34 cellular contexts compared by ENCODE assay signal in the genomic region with DNA sequence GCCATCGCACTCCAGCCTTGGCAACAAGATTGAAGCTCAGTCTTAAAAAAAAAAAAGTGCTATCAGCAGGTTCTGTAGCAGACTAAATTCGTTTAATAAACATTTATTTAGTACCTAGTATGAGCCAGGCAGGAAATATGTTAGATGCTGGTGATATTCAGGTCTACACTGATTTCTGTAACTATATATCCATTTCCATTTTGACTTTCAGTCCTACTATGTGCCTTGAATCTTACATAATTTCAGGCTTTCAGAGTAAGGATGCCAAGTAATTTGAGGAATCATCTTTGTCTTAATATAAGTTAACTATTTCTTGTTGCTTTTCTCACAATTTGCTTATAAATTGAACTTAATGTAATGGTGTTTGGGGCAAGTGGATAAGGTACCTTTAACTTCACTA. TPM values are rescaled to one million over a fixed set of nuclear protein-coding genes. Genes with fewer than 3 reads are reported as not detected.
DNase-seq lines count a peak whose midpoint lies in the region; ATAC-seq, FAIRE-seq and TF ChIP-seq lines count a peak whose summit lies in the region.
"Had no signal": no experiment of that assay in that cellular context is flagged by ENCODE, and none has a peak within 500 bp of the region (broad histone marks: within the 10 kb centered on the region; RNA-seq: fewer than 3 reads in every experiment).

No MANE protein-coding gene starts in this region.

- TF ChIP-seq RAD21 in HepG2 (CRISPR knock-in tag; IDR thresholded peaks at IDR 0.05) = no peak
- TF ChIP-seq RAD21 in K562 (CRISPR knock-in tag; conservative IDR thresholded peaks at IDR 0.05 in 1 of 2, IDR thresholded peaks at IDR 0.05 in 1 of 2) = no peak

- FAIRE-seq in HepG2 (lab: Jason Lieb, UNC) = no peak
- FAIRE-seq in K562 (lab: Jason Lieb, UNC) = no peak
- FAIRE-seq: A204.1, D721Med had no signal

- CTCF ChIA-PET in HepG2 (lab: Yijun Ruan, JAX; ENCODE audit: low intra/inter-chr PET ratio, low total read pairs) = no interaction called here
- CTCF ChIA-PET in CD8-positive, alpha-beta T cell (lab: Charles Lee) = no interaction called here
- CTCF ChIA-PET in K562 (lab: Yijun Ruan, JAX; ENCODE audit: low intra/inter-chr PET ratio) = no interaction called here

- H3K9me1 ChIP-seq in K562 (ENCODE audit: control insufficient read depth, insufficient read depth, low read length) = no peaks in the 10 kb centered on the region

- ATAC-seq in HepG2 = no peak
- ATAC-seq in right lobe of liver = no peak
- ATAC-seq in CD8-positive, alpha-beta T cell = no peak
- no peak for ATAC-seq in K562
- ATAC-seq in HG02973 (IDR thresholded peaks at IDR 0.05; ENCODE audit: unreplicated experiment) = no peak
- ATAC-seq: A549 had no signal

- no peaks in the 10 kb centered on the region for H3K4me1 Mint-ChIP-seq in CD8-positive, alpha-beta T cell (ENCODE audit: low read depth)
- H3K4me1 Mint-ChIP-seq: B cell, CD14-positive monocyte had no signal

- no peaks in the 10 kb centered on the region for H4K20me1 ChIP-seq in HepG2 (ENCODE audit: insufficient read depth, low read length)
- H4K20me1 ChIP-seq in K562 (replicated peaks; ENCODE audit: control insufficient read depth, insufficient read depth, low read length) = no peaks in the 10 kb centered on the region

- peak overlapping the region; percentile 16 for H3K27ac Mint-ChIP-seq in CD8-positive, alpha-beta T cell
- H3K27ac Mint-ChIP-seq: B cell; CD14-positive monocyte; CD4-positive, alpha-beta memory T cell; CD4-positive, alpha-beta T cell; CD4-positive, CD25-positive, alpha-beta regulatory T cell had no signal

- no peaks in the 10 kb centered on the region for H3K27me3 ChIP-seq in HepG2 (ENCODE audit: control insufficient read depth in 1 of 2, insufficient read depth in 2 of 2, low read length in 2 of 2)
- H3K27me3 ChIP-seq in right lobe of liver = no peaks in the 10 kb centered on the region
- H3K27me3 ChIP-seq in CD8-positive, alpha-beta T cell (ENCODE audit: insufficient read depth, low read length) = no peaks in the 10 kb centered on the region
- H3K27me3 ChIP-seq in K562 (ENCODE audit: control insufficient read depth in 2 of 2, insufficient read depth in 2 of 2, low read length in 2 of 2) = no peaks in the 10 kb centered on the region
- H3K27me3 ChIP-seq: BE2C; BLaER1; BLaER1 treated with 17β-estradiol and CSF1 and Interleukin-3, amounts not matched to agents 10 nM and 100 nM had no signal

- no peaks in the 10 kb centered on the region for H3K27me3 Mint-ChIP-seq in CD8-positive, alpha-beta T cell (ENCODE audit: low read depth)
- H3K27me3 Mint-ChIP-seq: B cell; CD4-positive, alpha-beta memory T cell; CD4-positive, alpha-beta T cell; CD4-positive, CD25-positive, alpha-beta regulatory T cell; CD8-positive, alpha-beta memory T cell had no signal

- no peak overlapping the region for H2AFZ ChIP-seq in HepG2 (ENCODE audit: low read length)
- no peak overlapping the region for H2AFZ ChIP-seq in K562 (ENCODE audit: low read depth, low read length)

- 96% methylated on average over 2 of the region's 2 CpGs for whole genome bisulfite sequencing in HepG2 (ENCODE audit: low lambda C conversion rate)
- WGBS in right lobe of liver (ENCODE audit: insufficient coverage, low coverage, low lambda C conversion rate, missing lambda C conversion rate) = 90% methylated on average over 2 of the region's 2 CpGs
- 81% methylated on average over 2 of the region's 2 CpGs for WGBS in K562 (ENCODE audit: insufficient coverage, low coverage, missing lambda C conversion rate)

- H3K9ac ChIP-seq in HepG2 (ENCODE audit: insufficient read depth, low read depth, low read length) = no peak overlapping the region
- no peak overlapping the region for H3K9ac ChIP-seq in K562 (ENCODE audit: insufficient read depth in 1 of 2, low read depth in 2 of 2, low read length in 2 of 2)
- H3K9ac ChIP-seq: BLaER1; BLaER1 treated with 17β-estradiol and CSF1 and Interleukin-3, amounts not matched to agents 10 nM and 100 nM had no signal

- in situ Hi-C loops in HepG2 (cut with HindIII; ENCODE audit: extremely low pct_ligation_motif_present, low pct_unique_long_range_greater_than_20kb) = no loop called here
- in situ Hi-C loops in K562 (cut with MboI) = no loop called here

- POLR2A ChIA-PET in HepG2 (lab: Yijun Ruan, JAX) = no interaction called here
- POLR2A ChIA-PET in CD8-positive, alpha-beta T cell (lab: Charles Lee) = no interaction called here
- POLR2A ChIA-PET in K562 (lab: Yijun Ruan, JAX) = no interaction called here

- DNase-seq in HepG2 (ENCODE audit: low spot score) = no peak
- DNase-seq in right lobe of liver = no peak
- no peak for DNase-seq in CD8-positive, alpha-beta T cell
- no peak for DNase-seq in K562 (ENCODE audit: extremely low read depth in 1 of 4, low spot score in 3 of 4)
- no peak for DNase-seq in amniotic stem cell (lab: John Stamatoyannopoulos, UW)
- DNase-seq: 8988T; ACHN; AML-193; BE2C; C1 segment of cervical spinal cord; Caco-2; Calu3; CD4-positive, alpha-beta memory T cell; CD4-positive, alpha-beta T cell; CD4-positive, CD25-positive, alpha-beta regulatory T cell; CD8-positive, alpha-beta memory T cell; COR-L47; DMS 273 treated with DMSO at 0.1 percent for 48 hours; DMS153; DMS53; DMS79; DMS79 treated with DMSO at 0.1 percent for 48 hours; DND-41; EL had no signal

- no peak overlapping the region for H3K4me3 Mint-ChIP-seq in CD8-positive, alpha-beta T cell
- H3K4me3 Mint-ChIP-seq: B cell; CD14-positive monocyte; CD4-positive, alpha-beta memory T cell; CD4-positive, alpha-beta T cell; CD4-positive, CD25-positive, alpha-beta regulatory T cell; CD8-positive, alpha-beta memory T cell had no signal

- H3K9me3 ChIP-seq in HepG2 (ENCODE audit: low read length) = no peaks in the 10 kb centered on the region
- no peaks in the 10 kb centered on the region for H3K9me3 ChIP-seq in right lobe of liver
- no peaks in the 10 kb centered on the region for H3K9me3 ChIP-seq in CD8-positive, alpha-beta T cell (ENCODE audit: low read length)
- no peaks in the 10 kb centered on the region for H3K9me3 ChIP-seq in K562 (replicated peaks; ENCODE audit: control insufficient read depth, insufficient read depth, low read depth, low read length)
- H3K9me3 ChIP-seq: A549; BE2C; BLaER1; BLaER1 treated with 17β-estradiol and CSF1 and Interleukin-3, amounts not matched to agents 10 nM and 100 nM; Caco-2 had no signal

- H3K4me2 ChIP-seq in HepG2 (ENCODE audit: low read depth, low read length) (no peak overlapping the region), K562 (ENCODE audit: insufficient read depth, low read length) (no peak overlapping the region)
- H3K4me2 ChIP-seq: A549; BLaER1; BLaER1 treated with 17β-estradiol and CSF1 and Interleukin-3, amounts not matched to agents 10 nM and 100 nM had no signal

- H3K36me3 Mint-ChIP-seq in CD8-positive, alpha-beta T cell = peaks cover 78% of the 10 kb centered on the region

- no peaks in the 10 kb centered on the region for H3K4me1 ChIP-seq in HepG2 (ENCODE audit: insufficient read depth, low read length)
- no peaks in the 10 kb centered on the region for H3K4me1 ChIP-seq in right lobe of liver
- H3K4me1 ChIP-seq in CD8-positive, alpha-beta T cell (ENCODE audit: insufficient read depth, low read length) = no peaks in the 10 kb centered on the region
- H3K4me1 ChIP-seq in K562 (replicated peaks in 1 of 2; ENCODE audit: control insufficient read depth in 2 of 2, insufficient read depth in 2 of 2, low read length in 2 of 2) = no peaks in the 10 kb centered on the region
- H3K4me1 ChIP-seq: A549; BE2C; BLaER1; BLaER1 treated with 17β-estradiol and CSF1 and Interleukin-3, amounts not matched to agents 10 nM and 100 nM; Caco-2 had no signal

- no TSS peak for BruUV-seq in HepG2 (replicated peaks; lab: Mats Ljungman, UMichigan)
- BruUV-seq in K562 (replicated peaks; lab: Mats Ljungman, UMichigan) = no TSS peak

- TF ChIP-seq POLR2A in HepG2 (IDR thresholded peaks at IDR 0.05; ENCODE audit: insufficient read depth in 1 of 2, low read depth in 2 of 2, low read length in 2 of 2) (no peak), right lobe of liver (IDR thresholded peaks at IDR 0.05) (no peak), K562 (conservative IDR thresholded peaks at IDR 0.05) (no peak)

- H3K9me3 Mint-ChIP-seq in CD8-positive, alpha-beta T cell = no peaks in the 10 kb centered on the region
- H3K9me3 Mint-ChIP-seq: CD14-positive monocyte; CD4-positive, alpha-beta memory T cell; CD4-positive, alpha-beta T cell; CD8-positive, alpha-beta memory T cell had no signal

- H3K27ac ChIP-seq in HepG2 (ENCODE audit: extremely low read length, insufficient read depth, low read length) = no peak overlapping the region
- H3K27ac ChIP-seq in right lobe of liver = no peak overlapping the region
- H3K27ac ChIP-seq in CD8-positive, alpha-beta T cell (ENCODE audit: low read depth, low read length) = no peak overlapping the region
- no peak overlapping the region for H3K27ac ChIP-seq in K562 (ENCODE audit: extremely low read depth, low read depth, low read length)
- H3K27ac ChIP-seq: 22Rv1; A549; BLaER1; BLaER1 treated with 17β-estradiol and CSF1 and Interleukin-3, amounts not matched to agents 10 nM and 100 nM; C4-2B had no signal

- TF ChIP-seq CTCF in HepG2 (CRISPR knock-in tag; IDR thresholded peaks at IDR 0.05) (no peak), right lobe of liver (IDR thresholded peaks at IDR 0.05) (no peak), K562 (IDR thresholded peaks at IDR 0.05 in 2 of 3, conservative IDR thresholded peaks at IDR 0.05 in 1 of 3; ENCODE audit: insufficient read depth in 2 of 3, low read depth in 1 of 3, low read length in 3 of 3) (no peak)
- no peak for TF ChIP-seq CTCF in CD8-positive, alpha-beta T cell (IDR thresholded peaks at IDR 0.05)

- no peaks in the 10 kb centered on the region for H3K79me2 ChIP-seq in HepG2 (ENCODE audit: insufficient read depth, low read length)
- no peaks in the 10 kb centered on the region for H3K79me2 ChIP-seq in K562 (ENCODE audit: control insufficient read depth, insufficient read depth, low read length)

- TF ChIP-seq EP300 in HepG2 (IDR thresholded peaks at IDR 0.05; ENCODE audit: low read depth in 2 of 2, low read length in 2 of 2) = no peak
- no peak for TF ChIP-seq EP300 in HepG2 (CRISPR knock-in tag; IDR thresholded peaks at IDR 0.05; ENCODE audit: borderline replicate concordance)
- TF ChIP-seq EP300 in K562 (IDR thresholded peaks at IDR 0.05; ENCODE audit: low read length) = no peak

- H3K4me3 ChIP-seq in HepG2 (replicated peaks in 1 of 3; ENCODE audit: insufficient read depth in 1 of 3, low read depth in 2 of 3, low read length in 3 of 3) (no peak overlapping the region), right lobe of liver (no peak overlapping the region), K562 (no peak overlapping the region)
- H3K4me3 ChIP-seq in CD8-positive, alpha-beta T cell (ENCODE audit: low read depth, low read length) = no peak overlapping the region
- H3K4me3 ChIP-seq: A549; BLaER1; BLaER1 treated with 17β-estradiol and CSF1 and Interleukin-3, amounts not matched to agents 10 nM and 100 nM had no signal

- intact Hi-C loops in HepG2 (cut with micrococcal nuclease; ENCODE audit: unreplicated experiment) (no loop called here), right lobe of liver (cut with DNase I) (no loop called here), K562 (cut with micrococcal nuclease) (no loop called here)
- intact Hi-C loops in CD8-positive, alpha-beta T cell (cut with DNase I, micrococcal nuclease) = no loop called here

- peaks cover 42 to 87% of the 10 kb centered on the region in 2 experiments for H3K36me3 ChIP-seq in HepG2 (replicated peaks in 1 of 2; ENCODE audit: control insufficient read depth in 1 of 2, insufficient read depth in 2 of 2, low read length in 2 of 2)
- H3K36me3 ChIP-seq in right lobe of liver = peaks cover 12 to 78% (median 32%) of the 10 kb centered on the region in 4 donors
- peaks cover 51% of the 10 kb centered on the region for H3K36me3 ChIP-seq in CD8-positive, alpha-beta T cell (ENCODE audit: insufficient read depth, low read length)
- peaks cover 88% of the 10 kb centered on the region for H3K36me3 ChIP-seq in K562 (ENCODE audit: control insufficient read depth, insufficient read depth, low read length)

RNA-seq across cellular contexts. Expression of a gene that starts 46.2 kb away (rescaled TPM):
- 88.6 and 95.9 TPM in 2 replicates for total RNA-seq in HepG2 (2016; rRNA removed; fragmentation: Illumina TruSeq; extraction: Trizol)
- 10.0 and 10.3 TPM in 2 replicates for total RNA-seq in HepG2 (2016; cell fraction: cytosol; rRNA removed; fragmentation: Illumina TruSeq; extraction: Trizol; ENCODE audit: low read depth)
- 86.1 and 88.0 TPM in 2 replicates for total RNA-seq in HepG2 (2016; cell fraction: insoluble cytoplasmic fraction; rRNA removed; fragmentation: Illumina TruSeq; extraction: Trizol)
- total RNA-seq in HepG2 (2016; cell fraction: membrane; rRNA removed; fragmentation: Illumina TruSeq; extraction: Trizol) = 22.7 and 24.2 TPM in 2 replicates
- 80.6 and 95.5 TPM in 2 replicates for total RNA-seq in HepG2 (2016; cell fraction: nucleus; rRNA removed; fragmentation: Illumina TruSeq; extraction: Trizol)
- 24.0 and 26.0 TPM in 2 replicates for polyA plus RNA-seq in HepG2 (2011; rRNA removed)
- 14.1 and 16.8 TPM in 2 replicates for polyA plus RNA-seq in HepG2 (2011; cell fraction: cytosol; rRNA removed)
- 22.3 and 26.3 TPM in 2 replicates for polyA plus RNA-seq in HepG2 (2011; cell fraction: nucleus; rRNA removed)
- polyA plus RNA-seq in HepG2 (2012) = 29.0 and 31.6 TPM in 2 replicates
- 1.6 and 2.1 TPM in 2 replicates for polyA plus RNA-seq in HepG2 (2016; cell fraction: cytosol; fragmentation: Illumina TruSeq; extraction: Trizol; ENCODE audit: low read depth)
- polyA plus RNA-seq in HepG2 (2016; cell fraction: insoluble cytoplasmic fraction; fragmentation: Illumina TruSeq; extraction: Trizol; ENCODE audit: low read depth) = 47.2 and 53.7 TPM in 2 replicates
- 5.1 and 6.0 TPM in 2 replicates for polyA plus RNA-seq in HepG2 (2016; cell fraction: membrane; fragmentation: Illumina TruSeq; extraction: Trizol; ENCODE audit: low read depth)
- polyA plus RNA-seq in HepG2 (2016; cell fraction: nucleus; fragmentation: Illumina TruSeq; extraction: Trizol; ENCODE audit: insufficient read depth, low read depth) = 74.4 and 81.5 TPM in 2 replicates
- 63.7 and 92.9 TPM in 2 replicates for polyA minus RNA-seq in HepG2 (2011; rRNA and poly(A)+ RNA removed; ENCODE audit: low replicate concordance)
- polyA minus RNA-seq in HepG2 (2011; cell fraction: cytosol; rRNA and poly(A)+ RNA removed) = 47.7 and 51.0 TPM in 2 replicates
- 81.4 and 85.5 TPM in 2 replicates for polyA minus RNA-seq in HepG2 (2011; cell fraction: nucleus; rRNA and poly(A)+ RNA removed)
- 10 to 100 TPM; 19.4 to 33.4 (median 30.4) TPM for total RNA-seq in right lobe of liver
- total RNA-seq in CD8-positive, alpha-beta T cell = 100 to 1,000 TPM in 1 of 2 experiments, 10 to 100 TPM in 1; 95.5 to 101 TPM
- total RNA-seq in K562 (2011; cell fraction: chromatin; rRNA removed; ENCODE audit: low replicate concordance) = 131 and 199 TPM in 2 replicates
- total RNA-seq in K562 (2011; cell fraction: nucleolus; rRNA removed) = 65.4 and 66.8 TPM in 2 replicates
- 90.0 and 108 TPM in 2 replicates for total RNA-seq in K562 (2011; cell fraction: nucleoplasm; rRNA removed)
- 35.1 and 45.6 TPM in 2 replicates for total RNA-seq in K562 (2014; rRNA removed)
- 38.1 and 39.0 TPM in 2 replicates for total RNA-seq in K562 (2014; rRNA removed; fragmentation: Illumina TruSeq; extraction: Trizol)
- total RNA-seq in K562 (2015; rRNA removed; fragmentation: Illumina TruSeq; extraction: Trizol) = 48.7 and 51.5 TPM in 2 replicates
- 63.7 and 65.6 TPM in 2 replicates for total RNA-seq in K562 (2021)
- polyA plus RNA-seq in K562 (2011; rRNA removed) = 23.5 and 36.8 TPM in 2 replicates
- 15.9 and 26.1 TPM in 2 replicates for polyA plus RNA-seq in K562 (2011; cell fraction: cytosol; rRNA removed)
- polyA plus RNA-seq in K562 (2011; cell fraction: nucleus; rRNA removed) = 25.6 and 63.0 TPM in 2 replicates
- polyA plus RNA-seq in K562 (2012) = 32.5 and 32.9 TPM in 2 replicates
- polyA plus RNA-seq in K562 (2014; fragmentation: Illumina TruSeq; extraction: Trizol) = 49.2 and 52.2 TPM in 2 replicates
- polyA plus RNA-seq in K562 (2014; fragmentation: Nextera tagmentation; extraction: Ambion mirVana) = 1 to 10 TPM; 3.4 to 3.7 TPM
- polyA plus RNA-seq in K562 (2014; rRNA removed) = 29.1 and 33.1 TPM in 2 replicates
- polyA minus RNA-seq in K562 (2011; rRNA and poly(A)+ RNA removed) = 51.1 and 73.2 TPM in 2 replicates
- polyA minus RNA-seq in K562 (2011; cell fraction: cytosol; rRNA and poly(A)+ RNA removed) = 42.8 and 63.1 TPM in 2 replicates
- 36.4 and 40.9 TPM in 2 replicates for polyA minus RNA-seq in K562 (2011; cell fraction: nucleus; rRNA and poly(A)+ RNA removed)

RNA-seq across cellular contexts. Expression of a gene that starts 56.4 kb away (rescaled TPM):
- total RNA-seq in HepG2 (2016; rRNA removed; fragmentation: Illumina TruSeq; extraction: Trizol) (37.5 and 60.9 TPM in 2 replicates), right lobe of liver (10 to 100 TPM in 5 of 6 experiments, 1 to 10 TPM in 1; 9.7 to 14.1 (median 13.2) TPM), K562 (2014; rRNA removed) (28.8 and 29.0 TPM in 2 replicates), K562 (2014; rRNA removed; fragmentation: Illumina TruSeq; extraction: Trizol) (46.7 and 52.0 TPM in 2 replicates), K562 (2015; rRNA removed; fragmentation: Illumina TruSeq; extraction: Trizol) (46.1 and 48.1 TPM in 2 replicates), K562 (2021) (46.5 and 51.2 TPM in 2 replicates)
- total RNA-seq in HepG2 (2016; cell fraction: cytosol; rRNA removed; fragmentation: Illumina TruSeq; extraction: Trizol; ENCODE audit: low read depth) = 12.9 and 14.9 TPM in 2 replicates
- total RNA-seq in HepG2 (2016; cell fraction: insoluble cytoplasmic fraction; rRNA removed; fragmentation: Illumina TruSeq; extraction: Trizol) = 38.2 and 62.3 TPM in 2 replicates
- 29.6 and 32.0 TPM in 2 replicates for total RNA-seq in HepG2 (2016; cell fraction: membrane; rRNA removed; fragmentation: Illumina TruSeq; extraction: Trizol)
- total RNA-seq in HepG2 (2016; cell fraction: nucleus; rRNA removed; fragmentation: Illumina TruSeq; extraction: Trizol) = 39.7 and 45.3 TPM in 2 replicates
- polyA plus RNA-seq in HepG2 (2011; rRNA removed) (35.1 and 40.1 TPM in 2 replicates), K562 (2011; rRNA removed) (35.7 and 55.2 TPM in 2 replicates), K562 (2014; fragmentation: Illumina TruSeq; extraction: Trizol) (54.6 and 59.8 TPM in 2 replicates), K562 (2014; fragmentation: Nextera tagmentation; extraction: Ambion mirVana) (10 to 100 TPM; 14.0 to 14.1 TPM), K562 (2014; rRNA removed) (32.0 and 38.8 TPM in 2 replicates)
- 20.5 and 26.9 TPM in 2 replicates for polyA plus RNA-seq in HepG2 (2011; cell fraction: cytosol; rRNA removed)
- polyA plus RNA-seq in HepG2 (2011; cell fraction: nucleus; rRNA removed) = 42.0 and 45.4 TPM in 2 replicates
- 33.6 and 38.3 TPM in 2 replicates for polyA plus RNA-seq in HepG2 (2012)
- 4.1 and 4.6 TPM in 2 replicates for polyA plus RNA-seq in HepG2 (2016; cell fraction: cytosol; fragmentation: Illumina TruSeq; extraction: Trizol; ENCODE audit: low read depth)
- 46.1 and 47.3 TPM in 2 replicates for polyA plus RNA-seq in HepG2 (2016; cell fraction: insoluble cytoplasmic fraction; fragmentation: Illumina TruSeq; extraction: Trizol; ENCODE audit: low read depth)
- 10.3 and 10.9 TPM in 2 replicates for polyA plus RNA-seq in HepG2 (2016; cell fraction: membrane; fragmentation: Illumina TruSeq; extraction: Trizol; ENCODE audit: low read depth)
- 61.0 and 66.9 TPM in 2 replicates for polyA plus RNA-seq in HepG2 (2016; cell fraction: nucleus; fragmentation: Illumina TruSeq; extraction: Trizol; ENCODE audit: insufficient read depth, low read depth)
- 50.2 and 64.9 TPM in 2 replicates for polyA minus RNA-seq in HepG2 (2011; rRNA and poly(A)+ RNA removed; ENCODE audit: low replicate concordance)
- 32.4 and 34.3 TPM in 2 replicates for polyA minus RNA-seq in HepG2 (2011; cell fraction: cytosol; rRNA and poly(A)+ RNA removed)
- 76.9 and 82.6 TPM in 2 replicates for polyA minus RNA-seq in HepG2 (2011; cell fraction: nucleus; rRNA and poly(A)+ RNA removed)
- 10 to 100 TPM; 35.1 to 37.3 TPM for total RNA-seq in CD8-positive, alpha-beta T cell
- 74.2 and 86.9 TPM in 2 replicates for total RNA-seq in K562 (2011; cell fraction: chromatin; rRNA removed; ENCODE audit: low replicate concordance)
- 43.0 and 57.4 TPM in 2 replicates for total RNA-seq in K562 (2011; cell fraction: nucleolus; rRNA removed)
- total RNA-seq in K562 (2011; cell fraction: nucleoplasm; rRNA removed) = 51.0 and 62.5 TPM in 2 replicates
- 24.1 and 25.9 TPM in 2 replicates for polyA plus RNA-seq in K562 (2011; cell fraction: cytosol; rRNA removed)
- polyA plus RNA-seq in K562 (2011; cell fraction: nucleus; rRNA removed) = 31.0 and 41.8 TPM in 2 replicates
- 23.4 and 33.6 TPM in 2 replicates for polyA plus RNA-seq in K562 (2012)
- 58.6 and 80.9 TPM in 2 replicates for polyA minus RNA-seq in K562 (2011; rRNA and poly(A)+ RNA removed)
- polyA minus RNA-seq in K562 (2011; cell fraction: cytosol; rRNA and poly(A)+ RNA removed) = 21.6 and 40.0 TPM in 2 replicates
- polyA minus RNA-seq in K562 (2011; cell fraction: nucleus; rRNA and poly(A)+ RNA removed) = 24.0 and 33.7 TPM in 2 replicates
